Comparison of ENCODE assay signal across 12 cellular contexts in genomic region chr10:124249812-124250432, GRCh38.
DNase-seq lines count a peak whose midpoint lies in the region; FAIRE-seq and TF ChIP-seq lines count a peak whose summit lies in the region.
"Had no signal": no experiment of that assay in that cellular context is flagged by ENCODE, and none has a peak within 500 bp of the region (broad histone marks: within the 10 kb centered on the region; RNA-seq: fewer than 3 reads in every experiment).

No MANE protein-coding gene starts in this region.

- H3K27ac ChIP-seq in Karpas-422 (ENCODE audit: low read length), result no peak overlapping the region
- H3K27ac ChIP-seq in neural progenitor cell, result no peak overlapping the region
- no peak overlapping the region for H3K27ac ChIP-seq in colonic mucosa
- H3K27ac ChIP-seq: parathyroid adenoma, Peyer's patch had no signal

- peak; percentile 38 for DNase-seq in GM10266 (ENCODE audit: extremely low spot score)
- peak; percentile 80 for DNase-seq in Karpas-422
- DNase-seq in bronchial epithelial cell (ENCODE audit: low read depth), result peak; percentile 9
- DNase-seq in neural progenitor cell (ENCODE audit: low spot score), result peak; percentile 51
- no peak for DNase-seq in middle frontal gyrus (ENCODE audit: extremely low spot score, low spot score)
- no peak for DNase-seq in NCI-H1417 treated with DMSO at 0.1 percent for 48 hours (lab: John Stamatoyannopoulos, UW)
- no peak for DNase-seq in colonic mucosa
- DNase-seq: activated T-cell treated with anti-CD3 and anti-CD28 coated beads, Interleukin-2, amount 50 U/mL, for 1 hour; foreskin fibroblast; Peyer's patch had no signal

- H3K9ac ChIP-seq in Karpas-422 (ENCODE audit: low read length) (no peak overlapping the region), neural progenitor cell (no peak overlapping the region), colonic mucosa (ENCODE audit: low read depth in 2 of 2, low read length in 2 of 2) (no peak overlapping the region)
- H3K9ac ChIP-seq: parathyroid adenoma had no signal

- H2AFZ ChIP-seq in Karpas-422 (ENCODE audit: low read length), result no peak overlapping the region
- no peak overlapping the region for H2AFZ ChIP-seq in neural progenitor cell (replicated peaks)
- H2AFZ ChIP-seq: parathyroid adenoma had no signal

- H3K4me3 Mint-ChIP-seq in neural progenitor cell, result no peak overlapping the region
- H3K4me3 Mint-ChIP-seq: brain had no signal

- no peaks in the 10 kb centered on the region for H3K9me3 Mint-ChIP-seq in neural progenitor cell

- intact Hi-C loops in colonic mucosa (cut with DNase I), result no loop called here

- TF ChIP-seq CTCF in GM10266 (IDR thresholded peaks at IDR 0.05; ENCODE audit: control insufficient read depth, insufficient read depth, low read depth, missing control alignments) (peak; percentile 31), bronchial epithelial cell (IDR thresholded peaks at IDR 0.05; ENCODE audit: insufficient read depth, low read length, severe bottlenecking) (peak; percentile 21), neural progenitor cell (IDR thresholded peaks at IDR 0.05) (peak; percentile 57), colonic mucosa (IDR thresholded peaks at IDR 0.05) (no peak)

- H3K36me3 Mint-ChIP-seq in neural progenitor cell, result no peaks in the 10 kb centered on the region
- H3K36me3 Mint-ChIP-seq: brain had no signal

- H3K4me1 Mint-ChIP-seq in neural progenitor cell, result peaks cover 6% of the 10 kb centered on the region

- no peaks in the 10 kb centered on the region for H4K20me1 ChIP-seq in Karpas-422 (ENCODE audit: insufficient read depth, low read depth, low read length)
- H4K20me1 ChIP-seq in neural progenitor cell (ENCODE audit: low read depth), result no peaks in the 10 kb centered on the region

- H3K9me3 ChIP-seq in Karpas-422 (ENCODE audit: low read length), result no peaks in the 10 kb centered on the region
- H3K9me3 ChIP-seq in neural progenitor cell (ENCODE audit: low read depth), result no peaks in the 10 kb centered on the region
- H3K9me3 ChIP-seq in colonic mucosa, result no peaks in the 10 kb centered on the region
- H3K9me3 ChIP-seq: Peyer's patch had no signal

- H3K4me2 ChIP-seq in Karpas-422 (ENCODE audit: low read depth, low read length, poor library complexity, severe bottlenecking) (no peak overlapping the region), neural progenitor cell (no peak overlapping the region)

- no peak overlapping the region for H3K27ac Mint-ChIP-seq in neural progenitor cell

- no peaks in the 10 kb centered on the region for H3K9me2 ChIP-seq in Karpas-422 (replicated peaks; ENCODE audit: insufficient read depth, low read length)

- H3K4me3 ChIP-seq in Karpas-422 (ENCODE audit: low read length), result no peak overlapping the region
- no peak overlapping the region for H3K4me3 ChIP-seq in bronchial epithelial cell (ENCODE audit: low read depth, low read length)
- H3K4me3 ChIP-seq in neural progenitor cell, result no peak overlapping the region
- H3K4me3 ChIP-seq in colonic mucosa, result no peak overlapping the region
- H3K4me3 ChIP-seq: Peyer's patch had no signal

- peaks cover 2% of the 10 kb centered on the region for H3K27me3 Mint-ChIP-seq in neural progenitor cell (ENCODE audit: insufficient read depth, low read depth)

- H3K79me2 ChIP-seq in Karpas-422 (ENCODE audit: low read length), result no peaks in the 10 kb centered on the region
- no peaks in the 10 kb centered on the region for H3K79me2 ChIP-seq in neural progenitor cell (ENCODE audit: low read depth)
- H3K79me2 ChIP-seq: parathyroid adenoma had no signal

- H3K4me1 ChIP-seq in Karpas-422 (ENCODE audit: low read length) (peaks cover 5% of the 10 kb centered on the region), neural progenitor cell (no peaks in the 10 kb centered on the region), colonic mucosa (no peaks in the 10 kb centered on the region)
- H3K4me1 ChIP-seq: parathyroid adenoma, Peyer's patch had no signal

- peaks cover 5% of the 10 kb centered on the region for H3F3A ChIP-seq in neural progenitor cell (ENCODE audit: low read depth)

- no peaks in the 10 kb centered on the region for H3K36me3 ChIP-seq in Karpas-422 (ENCODE audit: insufficient read depth, low read length)
- no peaks in the 10 kb centered on the region for H3K36me3 ChIP-seq in bronchial epithelial cell (ENCODE audit: control insufficient read depth, insufficient read depth, low read length)
- no peaks in the 10 kb centered on the region for H3K36me3 ChIP-seq in neural progenitor cell
- no peaks in the 10 kb centered on the region for H3K36me3 ChIP-seq in colonic mucosa
- H3K36me3 ChIP-seq: Peyer's patch had no signal

- no peak for FAIRE-seq in bronchial epithelial cell (lab: Jason Lieb, UNC)

- no peaks in the 10 kb centered on the region; the same call in 1 of the 2 replicates for H3K27me3 ChIP-seq in Karpas-422 (ENCODE audit: low read length)
- H3K27me3 ChIP-seq in bronchial epithelial cell (ENCODE audit: control insufficient read depth, insufficient read depth, low read length), result peaks cover 10% of the 10 kb centered on the region
- H3K27me3 ChIP-seq in neural progenitor cell, result no peaks in the 10 kb centered on the region
- no peaks in the 10 kb centered on the region for H3K27me3 ChIP-seq in colonic mucosa
- H3K27me3 ChIP-seq: Peyer's patch had no signal

Comparison
In these comparisons a context has a peak if more than half of its experiments do, and no peak if none do; other contexts are left out.
1. DNase-seq: peak in GM10266 (single experiment), Karpas-422 (single experiment), bronchial epithelial cell (single experiment) and neural progenitor cell (single experiment); none in middle frontal gyrus (single experiment), NCI-H1417 treated with DMSO at 0.1 percent for 48 hours (single experiment) and colonic mucosa (single experiment).